Comparison of ENCODE assay signal across 15 cellular contexts in the genomic region with DNA sequence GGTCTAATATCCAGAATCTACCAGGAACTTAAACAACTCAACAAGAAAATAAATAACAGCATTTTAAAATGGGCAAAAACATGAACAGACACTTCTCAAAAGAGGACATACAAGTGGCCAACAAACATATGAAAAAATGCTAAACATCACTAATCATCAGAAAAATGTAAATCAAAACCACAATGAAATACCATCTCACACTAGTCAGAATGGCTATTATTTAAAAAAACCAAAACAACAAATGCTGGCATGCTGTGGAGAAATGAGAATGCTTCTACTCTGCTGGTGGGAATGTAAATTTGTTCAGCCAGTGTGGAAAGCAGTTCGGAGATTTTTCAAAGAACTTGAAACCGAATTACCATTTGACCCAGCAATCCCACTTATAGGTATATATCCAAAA.
"Had no signal": no experiment of that assay in that cellular context is flagged by ENCODE, and none has a peak within 500 bp of the region (broad histone marks: within the 10 kb centered on the region; RNA-seq: fewer than 3 reads in every experiment).

No MANE protein-coding gene starts in this region.

- DNase-seq: activated CD4-positive, alpha-beta T cell treated with anti-CD3 and anti-CD28 coated beads, Interleukin-2, amount 10 ng/mL, durations not matched to agents 7 days and 5 days; activated CD8-positive, alpha-beta memory T cell treated with anti-CD3 and anti-CD28 coated beads for 24 hours; activated CD8-positive, alpha-beta memory T cell treated with anti-CD3 and anti-CD28 coated beads, Interleukin-2, amount 50 U/mL, for 48 hours; activated effector memory CD4-positive, alpha-beta T cell treated with Interleukin-2 at 50 U/mL for 16 hours; activated naive CD4-positive, alpha-beta T cell treated with anti-CD3 and anti-CD28 coated beads, Interleukin-2, amount 50 U/mL, for 16 hours; activated T-cell treated with anti-CD3 and anti-CD28 coated beads, Interleukin-2, amount 50 U/mL, for 48 hours; erythroblast; hypothalamus; occipital lobe; posterior cingulate gyrus; stimulated activated naive B cell treated with anti-CD40 and anti-IgM and Interleukin-4, amounts not matched to agents 10 μg/mL and 1 μg/mL and 100 μg/mL, for 72 hours; upper lobe of right lung had no signal

- H3K4me1 ChIP-seq: upper lobe of right lung had no signal

- H3K36me3 ChIP-seq: upper lobe of right lung had no signal

- ATAC-seq: activated CD4-positive, CD25-positive, alpha-beta regulatory T cell treated with anti-CD3 and anti-CD28 coated beads, Interleukin-2, amount 50 U/mL, for 24 hours; left lobe of liver; stimulated activated naive B cell treated with anti-CD40 and anti-IgM and Interleukin-4, amounts not matched to agents 10 μg/mL and 1 μg/mL and 100 μg/mL, for 72 hours; upper lobe of right lung had no signal

- H3K27me3 ChIP-seq: upper lobe of right lung had no signal

- H3K4me3 ChIP-seq: coronary artery, upper lobe of right lung had no signal

- H3K9me3 ChIP-seq: upper lobe of right lung had no signal

- H3K27ac ChIP-seq: coronary artery, upper lobe of right lung had no signal
